8 cellular contexts compared by ENCODE assay signal in the genomic region with DNA sequence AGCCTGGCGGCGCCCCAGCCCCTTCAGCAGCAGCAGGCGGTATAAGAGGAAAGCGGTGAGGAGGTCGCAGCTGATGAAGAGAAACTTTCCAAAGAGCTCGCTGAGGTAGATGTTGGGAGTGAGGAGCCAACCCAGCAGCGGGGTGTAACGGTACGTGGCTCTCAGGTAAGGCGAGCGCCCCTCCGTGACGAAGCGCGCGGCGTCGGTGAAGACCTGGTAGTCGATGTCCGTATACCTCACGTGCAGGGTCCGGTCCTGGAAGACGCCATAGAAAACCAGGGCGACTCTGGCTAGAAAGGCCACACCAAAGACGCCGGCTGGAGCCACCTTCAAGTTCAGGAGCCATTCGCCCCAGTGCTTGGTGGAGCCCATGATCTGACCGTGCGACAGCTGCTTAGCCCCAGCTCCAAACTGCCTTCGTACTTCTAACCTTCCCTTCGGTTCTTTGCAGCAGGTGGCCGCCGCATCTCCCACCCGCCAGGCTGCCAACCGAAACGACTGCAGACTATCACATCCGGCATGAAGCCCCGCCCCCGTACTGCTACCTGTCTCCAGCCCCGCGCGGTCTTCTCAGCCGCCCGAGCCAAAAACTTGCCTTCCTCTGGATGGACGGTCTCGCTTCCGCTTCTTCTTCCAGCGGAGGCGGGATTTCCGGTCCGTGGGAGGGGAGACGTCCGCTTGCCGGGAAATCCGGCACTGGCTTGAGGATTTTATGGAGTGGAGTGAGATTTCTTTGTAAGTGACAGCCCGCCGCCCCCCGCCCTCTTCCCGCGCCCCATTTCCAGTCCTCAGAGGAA. TPM values are rescaled to one million over a fixed set of nuclear protein-coding genes. Genes with fewer than 3 reads are reported as not detected.
DNase-seq lines count a peak whose midpoint lies in the region; ATAC-seq and TF ChIP-seq lines count a peak whose summit lies in the region.

TSS of gene PIGM (minus strand) at position 623 of the 797 bp plus-strand sequence. CDS start at position 372, 251 bp downstream.

- peak within 1 kb of the TSS; percentile 84 to 99 (median 96) for H3K4me2 ChIP-seq in BLaER1 treated with 17β-estradiol and CSF1 and Interleukin-3, amounts not matched to agents 10 nM and 100 nM

- H3K4me3 Mint-ChIP-seq in activated CD4-positive, alpha-beta T cell treated with anti-CD3 and anti-CD28 coated beads, Interleukin-2, amount 10 ng/mL, durations not matched to agents 24 days and 14 days = peak within 1 kb of the TSS; percentile 92

- H3K36me3 ChIP-seq in BLaER1 treated with 17β-estradiol and CSF1 and Interleukin-3, amounts not matched to agents 10 nM and 100 nM = peaks cover 0 to 9% (median 0%) of the 10 kb centered on the region in 11 experiments; a peak in 3 of 22 replicates

- peaks cover 32% of the 10 kb centered on the region for H3K4me1 Mint-ChIP-seq in activated CD4-positive, alpha-beta T cell treated with anti-CD3 and anti-CD28 coated beads, Interleukin-2, amount 10 ng/mL, durations not matched to agents 24 days and 14 days

- H3K9me3 Mint-ChIP-seq in activated CD4-positive, alpha-beta T cell treated with anti-CD3 and anti-CD28 coated beads, Interleukin-2, amount 10 ng/mL, durations not matched to agents 24 days and 14 days = no peaks in the 10 kb centered on the region

- peaks cover 0 to 19% (median 0%) of the 10 kb centered on the region in 11 experiments; a peak in 4 of 22 replicates for H4K20me1 ChIP-seq in BLaER1 treated with 17β-estradiol and CSF1 and Interleukin-3, amounts not matched to agents 10 nM and 100 nM

- H3K4me3 ChIP-seq in BLaER1 treated with 17β-estradiol and CSF1 and Interleukin-3, amounts not matched to agents 10 nM and 100 nM = peak within 1 kb of the TSS; percentile 67 to 88 (median 78)
- peak within 1 kb of the TSS; percentile 98 for H3K4me3 ChIP-seq in coronary artery

- H3K27me3 Mint-ChIP-seq in activated CD4-positive, alpha-beta T cell treated with anti-CD3 and anti-CD28 coated beads, Interleukin-2, amount 10 ng/mL, durations not matched to agents 24 days and 14 days = peaks cover 15% of the 10 kb centered on the region

- peak within 1 kb of the TSS; percentile 61 to 79 (median 76) for H3K9ac ChIP-seq in BLaER1 treated with 17β-estradiol and CSF1 and Interleukin-3, amounts not matched to agents 10 nM and 100 nM

- H3K9me3 ChIP-seq in BLaER1 treated with 17β-estradiol and CSF1 and Interleukin-3, amounts not matched to agents 10 nM and 100 nM (replicated peaks in 1 of 11) = no peaks in the 10 kb centered on the region

- intact Hi-C loops in activated CD4-positive, alpha-beta T cell treated with anti-CD3 and anti-CD28 coated beads, Interleukin-2, amount 10 ng/mL, durations not matched to agents 24 days and 14 days (cut with micrococcal nuclease) = loop anchor here (1.0 to 5.0 kb wide), 5 partner anchors 51 to 251 kb away; partner anchors contain the start of genes DUSP23, IGSF8, KCNJ9 and PEA15

- peaks cover 8% of the 10 kb centered on the region for H3K36me3 Mint-ChIP-seq in activated CD4-positive, alpha-beta T cell treated with anti-CD3 and anti-CD28 coated beads, Interleukin-2, amount 10 ng/mL, durations not matched to agents 24 days and 14 days (ENCODE audit: low read depth)

- H3K4me1 ChIP-seq in BLaER1 treated with 17β-estradiol and CSF1 and Interleukin-3, amounts not matched to agents 10 nM and 100 nM = peaks cover 24 to 38% (median 28%) of the 10 kb centered on the region in 10 experiments

- no peak for TF ChIP-seq CTCF in coronary artery (IDR thresholded peaks at IDR 0.05)

- ATAC-seq in GM19328 (IDR thresholded peaks at IDR 0.05; ENCODE audit: unreplicated experiment) (peak; percentile 94), HG03469 (IDR thresholded peaks at IDR 0.05; ENCODE audit: unreplicated experiment) (peak; percentile 80)

- no peaks in the 10 kb centered on the region for H3K27me3 ChIP-seq in BLaER1 treated with 17β-estradiol and CSF1 and Interleukin-3, amounts not matched to agents 10 nM and 100 nM

- peak; percentile 99 to 100 for DNase-seq in NCI-H526 (lab: John Stamatoyannopoulos, UW)
- DNase-seq in activated CD4-positive, alpha-beta T cell treated with anti-CD3 and anti-CD28 coated beads, Interleukin-2, amount 10 ng/mL, durations not matched to agents 24 days and 14 days = peak; percentile 98
- peak; percentile 92 for DNase-seq in coronary artery (ENCODE audit: low spot score)
- DNase-seq in left kidney (ENCODE audit: low read depth, low spot score) = peak; percentile 99
- peak; percentile 94 for DNase-seq in stimulated activated CD4-positive, alpha-beta T cell treated with anti-CD3 and anti-CD28 coated beads, Interleukin-1b, Interleukin-23, amount 100 ng/mL, for 48 hours

- peak within 1 kb of the TSS; percentile 85 for H3K27ac Mint-ChIP-seq in activated CD4-positive, alpha-beta T cell treated with anti-CD3 and anti-CD28 coated beads, Interleukin-2, amount 10 ng/mL, durations not matched to agents 24 days and 14 days

- H3K27ac ChIP-seq in BLaER1 treated with 17β-estradiol and CSF1 and Interleukin-3, amounts not matched to agents 10 nM and 100 nM = peak within 1 kb of the TSS; percentile 30 to 69 (median 56); a peak in 19 of 22 replicates
- peak within 1 kb of the TSS; percentile 11 to 77 for H3K27ac ChIP-seq in coronary artery

RNA-seq across cellular contexts. Expression of gene PIGM, which starts in this region (rescaled TPM):
- total RNA-seq in activated CD4-positive, alpha-beta T cell treated with anti-CD3 and anti-CD28 coated beads, Interleukin-2, amount 10 ng/mL, durations not matched to agents 24 days and 14 days = 5.5 and 5.8 TPM in 2 replicates

Comparison
In these comparisons a context has a peak if more than half of its experiments do, and no peak if none do; other contexts are left out.
1. Peak in every context shown above with its lines: DNase-seq, ATAC-seq, H3K4me3 ChIP-seq and H3K27ac ChIP-seq.